Comparison of ENCODE assay signal across 34 cellular contexts in genomic region chr10:64102264-64102633, GRCh38.
"Had no signal": no experiment of that assay in that cellular context is flagged by ENCODE, and none has a peak within 500 bp of the region (broad histone marks: within the 10 kb centered on the region; RNA-seq: fewer than 3 reads in every experiment).

No MANE protein-coding gene starts in this region.

- H3K9ac ChIP-seq: KMS-11 had no signal

- DNase-seq: Karpas-422, Kasumi-1, KG1, MG63, MM.1S, MV-4-11, NCI-H1048, NCI-H1092, NCI-H1092 treated with DMSO at 0.1 percent for 48 hours, NCI-H1105, NCI-H1105 treated with DMSO at 0.1 percent for 48 hours, NCI-H1417, NCI-H1417 treated with DMSO at 0.1 percent for 48 hours, NCI-H1436, NCI-H1436 treated with DMSO at 0.1 percent for 48 hours, NCI-H146, NCI-H1694, NCI-H1694 treated with DMSO at 0.1 percent for 48 hours, NCI-H187, NCI-H187 treated with DMSO at 0.1 percent for 48 hours, NCI-H1930, NCI-H2029, NCI-H2029 treated with DMSO at 0.1 percent for 48 hours, NCI-H2081, NCI-H2081 treated with DMSO at 0.1 percent for 48 hours, NCI-H2107, NCI-H2171, NCI-H2171 treated with DMSO at 0.1 percent for 48 hours, NCI-H2227 treated with DMSO at 0.1 percent for 48 hours, NCI-H226, NCI-H345, NCI-H446 treated with DMSO at 0.1 percent for 48 hours, NCI-H510A had no signal

- H3K4me3 ChIP-seq: MG63 had no signal

- H3K4me2 ChIP-seq: KMS-11 had no signal

- H3K36me3 ChIP-seq: MG63 had no signal

- H3K27ac ChIP-seq: KMS-11 had no signal

- H3K27me3 ChIP-seq: MG63 had no signal

- H3K9me3 ChIP-seq: MG63 had no signal
